Comparison of ENCODE assay signal across 8 cellular contexts in genomic region chr14:32203928-32204357, GRCh38.
A peak's percentile ranks its signal among the peaks of the same experiment; 100 is the strongest.
DNase-seq lines count a peak whose midpoint lies in the region; ATAC-seq, FAIRE-seq and TF ChIP-seq lines count a peak whose summit lies in the region.

No MANE protein-coding gene starts in this region.

- peak overlapping the region; percentile 97 for H3K4me2 ChIP-seq in OCI-LY3 (ENCODE audit: low read length)

- peak overlapping the region; percentile 96 for H2AFZ ChIP-seq in OCI-LY3 (ENCODE audit: low read depth, low read length)

- H3K36me3 ChIP-seq in OCI-LY3 (replicated peaks; ENCODE audit: low read depth, low read length) (no peaks in the 10 kb centered on the region), tibial artery (no peaks in the 10 kb centered on the region)

- DNase-seq in NCI-H2081 (lab: John Stamatoyannopoulos, UW) (peak; percentile 18 to 65), NCI-H2081 treated with DMSO at 0.1 percent for 48 hours (lab: John Stamatoyannopoulos, UW) (no peak), cerebellar cortex (ENCODE audit: low spot score) (peak; percentile 62), medulla oblongata (ENCODE audit: extremely low spot score) (peak; percentile 38), tibial artery (no peak), RCC 7860 (ENCODE audit: low spot score) (no peak)

- H4K20me1 ChIP-seq in OCI-LY3 (ENCODE audit: insufficient read depth, low read length): peaks cover 8% of the 10 kb centered on the region; the same call in 1 of the 2 replicates

- H3K27me3 ChIP-seq in OCI-LY3 (ENCODE audit: low read depth, low read length): peaks cover 33% of the 10 kb centered on the region
- no peaks in the 10 kb centered on the region for H3K27me3 ChIP-seq in tibial artery

- intact Hi-C loops in tibial artery (cut with DNase I; ENCODE audit: low total_unique reads): loop anchor here (2.0 to 5.0 kb wide), 2 partner anchors 48 to 127 kb away; partner anchors contain the start of gene ARHGAP5

- H3K9me3 ChIP-seq in OCI-LY3 (ENCODE audit: insufficient read depth, low read length) (no peaks in the 10 kb centered on the region), tibial artery (no peaks in the 10 kb centered on the region)

- H3K4me3 ChIP-seq in OCI-LY3 (ENCODE audit: low read length) (peak overlapping the region; percentile 97), tibial artery (peak overlapping the region; percentile 73 to 83)

- H3K4me1 ChIP-seq in OCI-LY3 (ENCODE audit: low read length) (peaks cover 40% of the 10 kb centered on the region), tibial artery (peaks cover 0 to 18% (median 3%) of the 10 kb centered on the region in 4 donors)

- ATAC-seq in HG03460 (IDR thresholded peaks at IDR 0.05; ENCODE audit: unreplicated experiment): no peak

- FAIRE-seq in RCC 7860 (lab: Jason Lieb, UNC): no peak

- H3K9ac ChIP-seq in OCI-LY3 (ENCODE audit: low read length): peak overlapping the region; percentile 80

- H3K27ac ChIP-seq in OCI-LY3 (ENCODE audit: low read length) (no peak overlapping the region), tibial artery (peak overlapping the region; percentile 86 to 89)

- no peaks in the 10 kb centered on the region for H3K79me2 ChIP-seq in OCI-LY3 (ENCODE audit: low read length)

- TF ChIP-seq CTCF in OCI-LY3 (IDR thresholded peaks at IDR 0.05; ENCODE audit: low read depth, low read length) (no peak), tibial artery (IDR thresholded peaks at IDR 0.05) (no peak)

Comparison
In these comparisons a context has a peak if more than half of its experiments do, and no peak if none do; other contexts are left out.
1. DNase-seq: peak in NCI-H2081 (2 of 2), cerebellar cortex (single experiment) and medulla oblongata (single experiment); none in NCI-H2081 treated with DMSO at 0.1 percent for 48 hours (single experiment), tibial artery (0 of 2) and RCC 7860 (single experiment).